In genomic region chr15:100703032-100703578, GRCh38 we compare ENCODE assay signal across 7 cellular contexts.
DNase-seq lines count a peak whose midpoint lies in the region; ATAC-seq lines count a peak whose summit lies in the region.

No MANE protein-coding gene starts in this region.

- peaks cover 26% of the 10 kb centered on the region for H3K4me1 ChIP-seq in SJCRH30

- no peak overlapping the region for H3K4me3 ChIP-seq in SJCRH30

- peak overlapping the region; percentile 32 for H3K27ac ChIP-seq in SJCRH30

- peak; percentile 66 to 76 for DNase-seq in SJCRH30
- DNase-seq in mesenteric fat pad (ENCODE audit: low spot score) = peak; percentile 59
- DNase-seq in inferior parietal cortex (ENCODE audit: extremely low spot score) = no peak
- DNase-seq in cerebellum (ENCODE audit: low spot score) = no peak
- DNase-seq in NCI-H345 treated with DMSO at 0.1 percent for 48 hours (lab: John Stamatoyannopoulos, UW; ENCODE audit: unreplicated experiment) = no peak

- H3K36me3 ChIP-seq in SJCRH30 = no peaks in the 10 kb centered on the region

- H3K27me3 ChIP-seq in SJCRH30 = no peaks in the 10 kb centered on the region

- ATAC-seq in GM19023 (IDR thresholded peaks at IDR 0.05; ENCODE audit: unreplicated experiment) (peak; percentile 100), HG02678 (IDR thresholded peaks at IDR 0.05; ENCODE audit: unreplicated experiment) (peak; percentile 99)

- peaks cover 3% of the 10 kb centered on the region; the same call in 1 of the 2 replicates for H3K9me3 ChIP-seq in SJCRH30 (replicated peaks)

Comparison
In these comparisons a context has a peak if more than half of its experiments do, and no peak if none do; other contexts are left out.
1. DNase-seq: peak in SJCRH30 (2 of 2) and mesenteric fat pad (single experiment); none in inferior parietal cortex (single experiment), cerebellum (single experiment) and NCI-H345 treated with DMSO at 0.1 percent for 48 hours (single experiment).